24 cellular contexts compared by ENCODE assay signal in genomic region chr14:105107781-105108515, GRCh38.
"Had no signal": no experiment of that assay in that cellular context is flagged by ENCODE, and none has a peak within 500 bp of the region (broad histone marks: within the 10 kb centered on the region; RNA-seq: fewer than 3 reads in every experiment).

No MANE protein-coding gene starts in this region.

- H3K36me3 Mint-ChIP-seq: activated naive CD4-positive, alpha-beta T cell treated with anti-CD3 and anti-CD28 coated beads, Interleukin-2, amount 50 U/mL, for 72 hours; brain had no signal

- H3K27me3 ChIP-seq: hepatocyte, right lobe of liver, thyroid gland had no signal

- H3K27ac Mint-ChIP-seq: activated B cell treated with CpG ODN at 0.5 μM for 24 hours; activated CD4-positive, alpha-beta T cell treated with anti-CD3 and anti-CD28 coated beads for 36 hours; activated naive CD4-positive, alpha-beta T cell treated with anti-CD3 and anti-CD28 coated beads, Interleukin-2, amount 50 U/mL, for 72 hours; activated T-helper 1 cell treated with anti-CD3 and anti-CD28 coated beads, Interleukin-12 subunit alpha, Interleukin-12 subunit beta, Interleukin-2, Interleukin-4 antibody, amounts not matched to agents 30 ng/mL and 10 ng/mL and 1 ng/mL, durations not matched to agents 14 hours and 24 hours and 36 hours; brain; effector memory CD8-positive, alpha-beta T cell; nephron had no signal

- H3K4me1 Mint-ChIP-seq: activated CD4-positive, alpha-beta T cell treated with anti-CD3 and anti-CD28 coated beads for 36 hours; brain; nephron had no signal

- ATAC-seq: activated CD4-positive, alpha-beta T cell treated with anti-CD3 and anti-CD28 coated beads for 36 hours; activated naive CD4-positive, alpha-beta T cell treated with anti-CD3 and anti-CD28 coated beads, Interleukin-2, amount 50 U/mL, for 72 hours; effector memory CD8-positive, alpha-beta T cell; pancreas; upper lobe of right lung had no signal

- H3K27ac ChIP-seq: esophagus muscularis mucosa, hepatocyte, left ventricle myocardium inferior, neutrophil, pancreas, right lobe of liver, thyroid gland, upper lobe of right lung had no signal

- H3K9me3 ChIP-seq: neutrophil, pancreas, right lobe of liver, SK-N-SH, thyroid gland, upper lobe of right lung had no signal

- H3K4me3 ChIP-seq: esophagus muscularis mucosa, hepatocyte, left ventricle myocardium inferior, pancreas, right lobe of liver, smooth muscle cell, thyroid gland, upper lobe of right lung had no signal

- DNase-seq: activated B cell treated with CpG ODN at 0.5 μM for 24 hours; activated CD4-positive, alpha-beta T cell treated with anti-CD3 and anti-CD28 coated beads for 36 hours; activated CD4-positive, alpha-beta T cell treated with anti-CD3 and anti-CD28 coated beads, Interleukin-2, amount 50 U/mL, for 4 hours; activated gamma-delta T cell; dermis blood vessel endothelial cell; effector memory CD8-positive, alpha-beta T cell; glutamatergic neuron; left ventricle myocardium inferior; midbrain; SK-N-SH; stimulated activated CD4-positive, alpha-beta T cell treated with anti-CD3 and anti-CD28 coated beads, Interleukin-15, amount 100 ng/mL, for 24 hours; stimulated activated naive CD4-positive, alpha-beta T cell; thyroid gland; upper lobe of right lung had no signal

- H3K4me3 Mint-ChIP-seq: activated B cell treated with CpG ODN at 0.5 μM for 24 hours; activated CD4-positive, alpha-beta T cell treated with anti-CD3 and anti-CD28 coated beads for 36 hours; activated T-helper 1 cell treated with anti-CD3 and anti-CD28 coated beads, Interleukin-12 subunit alpha, Interleukin-12 subunit beta, Interleukin-2, Interleukin-4 antibody, amounts not matched to agents 30 ng/mL and 10 ng/mL and 1 ng/mL, durations not matched to agents 14 hours and 24 hours and 36 hours; brain; effector memory CD8-positive, alpha-beta T cell; nephron had no signal

- H3K9me3 Mint-ChIP-seq: activated naive CD4-positive, alpha-beta T cell treated with anti-CD3 and anti-CD28 coated beads, Interleukin-2, amount 50 U/mL, for 72 hours; activated T-helper 1 cell treated with anti-CD3 and anti-CD28 coated beads, Interleukin-12 subunit alpha, Interleukin-12 subunit beta, Interleukin-2, Interleukin-4 antibody, amounts not matched to agents 30 ng/mL and 10 ng/mL and 1 ng/mL, durations not matched to agents 14 hours and 24 hours and 36 hours; effector memory CD8-positive, alpha-beta T cell had no signal

- H3K36me3 ChIP-seq: esophagus muscularis mucosa, left ventricle myocardium inferior, neutrophil, pancreas, right lobe of liver, thyroid gland, upper lobe of right lung had no signal

- H3K4me1 ChIP-seq: esophagus muscularis mucosa, left ventricle myocardium inferior, pancreas, right lobe of liver, thyroid gland, upper lobe of right lung had no signal
